In the genomic region with DNA sequence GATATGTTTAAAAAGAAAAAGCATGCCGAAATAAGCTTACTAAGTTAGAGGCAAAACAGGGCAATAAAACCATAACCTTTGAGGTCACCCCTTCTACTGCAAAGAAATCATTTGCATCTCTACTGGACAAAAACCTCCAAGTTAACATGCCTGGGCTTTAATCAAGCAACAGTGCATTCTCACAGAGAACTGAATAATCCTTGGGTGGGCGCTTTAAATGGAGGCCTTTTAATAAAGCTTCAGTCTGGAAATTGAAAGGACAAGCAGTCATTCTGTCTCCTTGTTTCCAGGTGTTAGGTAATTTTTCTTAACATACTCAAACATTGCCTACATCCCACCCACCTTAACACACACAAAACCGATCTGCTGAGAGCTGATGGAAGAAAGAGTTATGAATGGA, we compare ENCODE assay signal across 10 cellular contexts.
"Had no signal": no experiment of that assay in that cellular context is flagged by ENCODE, and none has a peak within 500 bp of the region (broad histone marks: within the 10 kb centered on the region; RNA-seq: fewer than 3 reads in every experiment).

No MANE protein-coding gene starts in this region.

- H3K4me1 Mint-ChIP-seq: activated CD4-positive, alpha-beta T cell treated with anti-CD3 and anti-CD28 coated beads for 36 hours; activated CD8-positive, alpha-beta memory T cell treated with anti-CD3 and anti-CD28 coated beads, Interleukin-2, amount 10 ng/mL, durations not matched to agents 7 days and 5 days; activated naive CD4-positive, alpha-beta T cell treated with anti-CD3 and anti-CD28 coated beads, Interleukin-2, amount 10 ng/mL, durations not matched to agents 7 days and 5 days; naive B cell had no signal

- H3K27me3 Mint-ChIP-seq: activated CD4-positive, alpha-beta memory T cell treated with anti-CD3 and anti-CD28 coated beads for 36 hours; activated CD4-positive, alpha-beta T cell treated with anti-CD3 and anti-CD28 coated beads for 36 hours; activated CD8-positive, alpha-beta memory T cell treated with anti-CD3 and anti-CD28 coated beads, Interleukin-2, amount 10 ng/mL, durations not matched to agents 7 days and 5 days; activated naive CD4-positive, alpha-beta T cell treated with anti-CD3 and anti-CD28 coated beads, Interleukin-2, amount 10 ng/mL, durations not matched to agents 7 days and 5 days; naive B cell; stimulated activated naive CD8-positive, alpha-beta T cell treated with anti-CD3 and anti-CD28 coated beads, Interleukin-15, Interleukin-2, amounts not matched to agents 100 ng/mL and 50 ng/mL, for 24 hours; type B pancreatic cell had no signal

- H3K9me3 ChIP-seq: prostate gland had no signal

- DNase-seq: activated CD4-positive, alpha-beta memory T cell treated with anti-CD3 and anti-CD28 coated beads for 36 hours; activated CD4-positive, alpha-beta T cell treated with anti-CD3 and anti-CD28 coated beads for 36 hours; activated CD8-positive, alpha-beta memory T cell treated with anti-CD3 and anti-CD28 coated beads, Interleukin-2, amount 10 ng/mL, durations not matched to agents 7 days and 5 days; activated naive CD4-positive, alpha-beta T cell treated with anti-CD3 and anti-CD28 coated beads, Interleukin-2, amount 10 ng/mL, durations not matched to agents 7 days and 5 days; activated T-cell treated with anti-CD3 and anti-CD28 coated beads, Interleukin-2, amount 50 U/mL, for 1 hour; naive B cell; WERI-Rb-1 had no signal

- H3K36me3 ChIP-seq: prostate gland, WERI-Rb-1 had no signal

- H3K36me3 Mint-ChIP-seq: activated CD4-positive, alpha-beta memory T cell treated with anti-CD3 and anti-CD28 coated beads for 36 hours; activated CD8-positive, alpha-beta memory T cell treated with anti-CD3 and anti-CD28 coated beads, Interleukin-2, amount 10 ng/mL, durations not matched to agents 7 days and 5 days; activated naive CD4-positive, alpha-beta T cell treated with anti-CD3 and anti-CD28 coated beads, Interleukin-2, amount 10 ng/mL, durations not matched to agents 7 days and 5 days; naive B cell; type B pancreatic cell had no signal

- H3K27ac Mint-ChIP-seq: activated CD4-positive, alpha-beta memory T cell treated with anti-CD3 and anti-CD28 coated beads for 36 hours; activated CD4-positive, alpha-beta T cell treated with anti-CD3 and anti-CD28 coated beads for 36 hours; activated CD8-positive, alpha-beta memory T cell treated with anti-CD3 and anti-CD28 coated beads, Interleukin-2, amount 10 ng/mL, durations not matched to agents 7 days and 5 days; activated naive CD4-positive, alpha-beta T cell treated with anti-CD3 and anti-CD28 coated beads, Interleukin-2, amount 10 ng/mL, durations not matched to agents 7 days and 5 days; stimulated activated naive CD8-positive, alpha-beta T cell treated with anti-CD3 and anti-CD28 coated beads, Interleukin-15, Interleukin-2, amounts not matched to agents 100 ng/mL and 50 ng/mL, for 24 hours; type B pancreatic cell had no signal

- H3K4me3 ChIP-seq: prostate gland had no signal

- H3K27ac ChIP-seq: prostate gland, WERI-Rb-1 had no signal

- H3K4me3 Mint-ChIP-seq: activated CD4-positive, alpha-beta memory T cell treated with anti-CD3 and anti-CD28 coated beads for 36 hours; activated CD4-positive, alpha-beta T cell treated with anti-CD3 and anti-CD28 coated beads for 36 hours; activated CD8-positive, alpha-beta memory T cell treated with anti-CD3 and anti-CD28 coated beads, Interleukin-2, amount 10 ng/mL, durations not matched to agents 7 days and 5 days; activated naive CD4-positive, alpha-beta T cell treated with anti-CD3 and anti-CD28 coated beads, Interleukin-2, amount 10 ng/mL, durations not matched to agents 7 days and 5 days; naive B cell; stimulated activated naive CD8-positive, alpha-beta T cell treated with anti-CD3 and anti-CD28 coated beads, Interleukin-15, Interleukin-2, amounts not matched to agents 100 ng/mL and 50 ng/mL, for 24 hours; type B pancreatic cell had no signal

- H3K9me3 Mint-ChIP-seq: activated CD4-positive, alpha-beta memory T cell treated with anti-CD3 and anti-CD28 coated beads for 36 hours; activated naive CD4-positive, alpha-beta T cell treated with anti-CD3 and anti-CD28 coated beads, Interleukin-2, amount 10 ng/mL, durations not matched to agents 7 days and 5 days; naive B cell; stimulated activated naive CD8-positive, alpha-beta T cell treated with anti-CD3 and anti-CD28 coated beads, Interleukin-15, Interleukin-2, amounts not matched to agents 100 ng/mL and 50 ng/mL, for 24 hours; type B pancreatic cell had no signal

- H3K4me1 ChIP-seq: prostate gland had no signal
